In genomic region chr1:32246888-32247273, GRCh38 we compare ENCODE assay signal across 8 cellular contexts. TPM values are rescaled to one million over a fixed set of nuclear protein-coding genes. Genes with fewer than 3 reads are reported as not detected.
A peak's percentile ranks its signal among the peaks of the same experiment; 100 is the strongest.
DNase-seq lines count a peak whose midpoint lies in the region; ATAC-seq, FAIRE-seq and TF ChIP-seq lines count a peak whose summit lies in the region.
"Had no signal": no experiment of that assay in that cellular context is flagged by ENCODE, and none has a peak within 500 bp of the region (broad histone marks: within the 10 kb centered on the region; RNA-seq: fewer than 3 reads in every experiment).

TSS of gene FAM167B (plus strand) at chr1:32247222. CDS start at chr1:32247422, 200 bp downstream.

- 37% methylated on average over 2 of the region's 3 CpGs; no CpG with 5 or more reads in 1 of the 2 experiments for WGBS in IMR-90 (ENCODE audit: extremely low coverage in 2 of 2, insufficient read length in 1 of 2), 2 experiments
- WGBS in GM12878 (ENCODE audit: insufficient coverage, insufficient replicate concordance, low lambda C conversion rate, missing lambda C conversion rate): 67% methylated on average over 3 of the region's 3 CpGs
- WGBS in suprapubic skin: 17% methylated on average over 3 of the region's 3 CpGs

- H3K27me3 ChIP-seq in IMR-90 (ENCODE audit: control insufficient read depth, insufficient read depth, low read length): no peaks in the 10 kb centered on the region
- H3K27me3 ChIP-seq in GM12878 (replicated peaks in 1 of 2; ENCODE audit: control insufficient read depth in 2 of 2, insufficient read depth in 2 of 2, low read length in 1 of 2): no peaks in the 10 kb centered on the region
- H3K27me3 ChIP-seq in suprapubic skin: no peaks in the 10 kb centered on the region

- H3K4me1 ChIP-seq in IMR-90 (ENCODE audit: control insufficient read depth, insufficient read depth, low read length): peaks cover 18% of the 10 kb centered on the region
- peaks cover 48% of the 10 kb centered on the region for H3K4me1 ChIP-seq in GM12878 (ENCODE audit: control insufficient read depth, insufficient read depth, low read length)
- peaks cover 0 to 22% of the 10 kb centered on the region in 2 donors for H3K4me1 ChIP-seq in kidney (ENCODE audit: control insufficient read depth in 1 of 2, insufficient read depth in 1 of 2, low read depth in 1 of 2, low read length in 2 of 2)
- H3K4me1 ChIP-seq in suprapubic skin: peaks cover 41% of the 10 kb centered on the region

- no peaks in the 10 kb centered on the region for H3K36me3 ChIP-seq in IMR-90 (ENCODE audit: control insufficient read depth, insufficient read depth, low read length)
- H3K36me3 ChIP-seq in GM12878 (ENCODE audit: control insufficient read depth in 2 of 2, insufficient read depth in 2 of 2, low read length in 1 of 2): no peaks in the 10 kb centered on the region
- no peaks in the 10 kb centered on the region for H3K36me3 ChIP-seq in kidney (ENCODE audit: control insufficient read depth in 1 of 2, insufficient read depth in 2 of 2, low read length in 2 of 2)
- no peaks in the 10 kb centered on the region for H3K36me3 ChIP-seq in suprapubic skin

- no peak for TF ChIP-seq RAD21 in IMR-90 (IDR thresholded peaks at IDR 0.05; ENCODE audit: low read length)
- no peak for TF ChIP-seq RAD21 in GM12878 (IDR thresholded peaks at IDR 0.05; ENCODE audit: insufficient read depth, low read depth, low read length)

- RAD21 ChIA-PET in GM12878 (lab: Charles Lee; ENCODE audit: unreplicated experiment): interaction anchor here (2.1 to 4.7 kb wide), 2 partner anchors 31 to 90 kb away, joined by 10 to 30 read pairs; partner anchors contain the start of gene MARCKSL1

- peaks cover 12% of the 10 kb centered on the region for H3K79me2 ChIP-seq in GM12878 (ENCODE audit: control insufficient read depth, insufficient read depth, low read length)

- TF ChIP-seq EP300 in GM12878 (IDR thresholded peaks at IDR 0.05; ENCODE audit: borderline replicate concordance in 1 of 2, control insufficient read depth in 1 of 2, low read depth in 2 of 2, low read length in 2 of 2) (no peak), suprapubic skin (IDR thresholded peaks at IDR 0.05) (no peak)

- peak within 1 kb of the TSS; percentile 80 for H2AK5ac ChIP-seq in IMR-90 (ENCODE audit: low read depth, low read length)

- no peak within 1 kb of the TSS for H3K4me3 ChIP-seq in IMR-90 (ENCODE audit: insufficient read depth, low read depth, low read length)
- H3K4me3 ChIP-seq in GM12878: no peak within 1 kb of the TSS
- H3K4me3 ChIP-seq in kidney (ENCODE audit: low read length in 2 of 2): peak within 1 kb of the TSS; percentile 12 to 44
- no peak within 1 kb of the TSS for H3K4me3 ChIP-seq in suprapubic skin

- H3K79me1 ChIP-seq in IMR-90 (ENCODE audit: low read depth in 1 of 2, low read length in 2 of 2): peaks cover 0 to 8% of the 10 kb centered on the region in 2 experiments; a peak in 2 of 4 replicates

- dilution Hi-C loops in IMR-90 (cut with HindIII; ENCODE audit: low sequenced_read_pairs, unreplicated experiment): no loop called here

- peak within 1 kb of the TSS; percentile 76; the same call in 1 of the 2 replicates for H3K14ac ChIP-seq in IMR-90 (replicated peaks; ENCODE audit: low read depth, low read length)

- H3K4me2 ChIP-seq in IMR-90 (ENCODE audit: low read depth, low read length) (no peak within 1 kb of the TSS), GM12878 (ENCODE audit: control insufficient read depth, insufficient read depth) (peak within 1 kb of the TSS; percentile 32)

- H4K20me1 ChIP-seq in IMR-90 (ENCODE audit: insufficient read depth, low read length): no peaks in the 10 kb centered on the region
- H4K20me1 ChIP-seq in GM12878 (ENCODE audit: control insufficient read depth, insufficient read depth): no peaks in the 10 kb centered on the region

- peak within 1 kb of the TSS; percentile 89 for H2AK9ac ChIP-seq in IMR-90 (replicated peaks; ENCODE audit: low read depth, low read length, poor library complexity)

- intact Hi-C loops in IMR-90 (cut with micrococcal nuclease): no loop called here
- intact Hi-C loops in GM12878 (cut with micrococcal nuclease; ENCODE audit: unreplicated experiment): no loop called here
- intact Hi-C loops in kidney (cut with DNase I): no loop called here

- SMC1A ChIA-PET in GM12878 (lab: Charles Lee; ENCODE audit: uncharacterized antibody, unreplicated experiment): interaction anchor here (0.7 to 14.4 kb wide), 5 partner anchors 27 to 155 kb away, joined by 3 to 124 read pairs (median 3); partner anchors contain the start of gene KPNA6

- H3K9me3 ChIP-seq in IMR-90 (ENCODE audit: control insufficient read depth, insufficient read depth, low read length) (no peaks in the 10 kb centered on the region), GM12878 (replicated peaks; ENCODE audit: control insufficient read depth, insufficient read depth, low read length) (no peaks in the 10 kb centered on the region), kidney (ENCODE audit: control insufficient read depth in 1 of 2, low read length in 2 of 2) (no peaks in the 10 kb centered on the region), suprapubic skin (no peaks in the 10 kb centered on the region)

- CTCF ChIA-PET in IMR-90 (lab: Yijun Ruan, JAX) (interaction anchor here (1.1 kb wide), 1 partner anchor 77 kb away, joined by 3 read pairs; no protein-coding TSS in a partner anchor), GM12878 (lab: Yijun Ruan, JAX) (interaction anchor here (2.9 to 9.6 kb wide), 8 partner anchors 8 to 154 kb away, joined by 14 to 123 read pairs (median 42); partner anchors contain the start of genes EIF3I and TMEM234)

- H4K5ac ChIP-seq in IMR-90 (ENCODE audit: low read depth, low read length): peak within 1 kb of the TSS; percentile 55; the same call in 1 of the 2 replicates

- TF ChIP-seq CTCF in IMR-90 (conservative IDR thresholded peaks at IDR 0.05; ENCODE audit: low read depth, low read length) (no peak), GM12878 (IDR thresholded peaks at IDR 0.05 in 2 of 3, conservative IDR thresholded peaks at IDR 0.05 in 1 of 3; ENCODE audit: control insufficient read depth in 2 of 3, extremely low read depth in 1 of 3, insufficient read depth in 1 of 3, low read depth in 3 of 3, low read length in 3 of 3) (no peak), kidney (IDR thresholded peaks at IDR 0.05; ENCODE audit: borderline replicate concordance, extremely low read depth, insufficient read depth) (no peak), suprapubic skin (IDR thresholded peaks at IDR 0.05) (no peak)

- peak within 1 kb of the TSS; percentile 84 for H2AFZ ChIP-seq in IMR-90 (replicated peaks; ENCODE audit: low read length, poor library complexity)
- peak within 1 kb of the TSS; percentile 78 for H2AFZ ChIP-seq in GM12878 (ENCODE audit: control insufficient read depth, low read depth, low read length)

- H3K27ac ChIP-seq in IMR-90 (ENCODE audit: insufficient read depth, low read length) (peak within 1 kb of the TSS; percentile 54; the same call in 1 of the 2 replicates), GM12878 (ENCODE audit: control insufficient read depth, insufficient read depth) (no peak within 1 kb of the TSS; the same call in none of the 2 replicates), kidney (ENCODE audit: low read depth in 2 of 2, low read length in 2 of 2) (peak within 1 kb of the TSS; percentile 86 to 89), suprapubic skin (peak within 1 kb of the TSS; percentile 23)

- ATAC-seq in IMR-90 (ENCODE audit: low read depth) (peak; percentile 60), GM12878 (no peak), GM18873 (IDR thresholded peaks at IDR 0.05; ENCODE audit: low FRiP score, unreplicated experiment) (no peak), GM21360 (IDR thresholded peaks at IDR 0.05; ENCODE audit: unreplicated experiment) (no peak), HG02642 (IDR thresholded peaks at IDR 0.05; ENCODE audit: poor library complexity, unreplicated experiment) (no peak)

- no peak within 1 kb of the TSS for H3K56ac ChIP-seq in IMR-90 (ENCODE audit: extremely low read depth, insufficient read depth, low read length)

- peak within 1 kb of the TSS; percentile 45 for H3K18ac ChIP-seq in IMR-90 (ENCODE audit: low read depth, low read length)

- in situ Hi-C loops in IMR-90 (cut with MboI; ENCODE audit: low sequenced_read_pairs): no loop called here
- in situ Hi-C loops in GM12878 (cut with MboI): no loop called here

- H2BK120ac ChIP-seq in IMR-90 (ENCODE audit: low read depth, low read length): peak within 1 kb of the TSS; percentile 86

- peak within 1 kb of the TSS; percentile 72 for H4K91ac ChIP-seq in IMR-90 (ENCODE audit: insufficient read depth, low read depth, low read length)

- peak within 1 kb of the TSS; percentile 58 to 70; a peak in 3 of 4 replicates for H4K8ac ChIP-seq in IMR-90 (ENCODE audit: low read depth in 2 of 2, low read length in 2 of 2)

- TF ChIP-seq POLR2A in IMR-90 (IDR thresholded peaks at IDR 0.05; ENCODE audit: low read depth, low read length): no peak
- TF ChIP-seq POLR2A in GM12878 (IDR thresholded peaks at IDR 0.05; ENCODE audit: low read depth, low read length): no peak
- TF ChIP-seq POLR2A in suprapubic skin (IDR thresholded peaks at IDR 0.05): no peak

- peak; percentile 71 for DNase-seq in IMR-90
- no peak for DNase-seq in GM12878 (ENCODE audit: low read depth, low spot score)
- peak; percentile 79 for DNase-seq in kidney
- DNase-seq in suprapubic skin (ENCODE audit: low spot score in 2 of 2): peak in 1 of 2 donors; percentile 72

- H3K9me1 ChIP-seq in IMR-90 (ENCODE audit: insufficient read depth, low read length): peaks cover 16% of the 10 kb centered on the region

- no peak within 1 kb of the TSS for H3K23ac ChIP-seq in IMR-90 (ENCODE audit: low read depth, low read length)

- FAIRE-seq in GM12878 (lab: Jason Lieb, UNC) (no peak), kidney (lab: Jason Lieb, UNC) (no peak)
- FAIRE-seq: colon had no signal

- peak within 1 kb of the TSS; percentile 84 for H2BK20ac ChIP-seq in IMR-90 (ENCODE audit: low read depth, low read length)

- no TSS peak for BruUV-seq in IMR-90 (replicated peaks; lab: Mats Ljungman, UMichigan)
- no TSS peak for BruUV-seq in GM12878 (replicated peaks; lab: Mats Ljungman, UMichigan)

- H2BK15ac ChIP-seq in IMR-90 (ENCODE audit: low read depth, low read length): peak within 1 kb of the TSS; percentile 81; the same call in 1 of the 3 replicates

- H2BK5ac ChIP-seq in IMR-90 (ENCODE audit: low read depth, low read length, poor library complexity, severe bottlenecking): peak within 1 kb of the TSS; percentile 42

- no peak within 1 kb of the TSS for H3K9ac ChIP-seq in IMR-90 (ENCODE audit: low read depth, low read length)
- no peak within 1 kb of the TSS for H3K9ac ChIP-seq in GM12878 (ENCODE audit: control insufficient read depth, insufficient read depth, low read length)
- H3K9ac ChIP-seq in kidney (ENCODE audit: low read length in 2 of 2): peak within 1 kb of the TSS in 1 of 2 donors; percentile 69

- H3K4ac ChIP-seq in IMR-90 (ENCODE audit: low read depth, low read length): peak within 1 kb of the TSS; percentile 94

- POLR2A ChIA-PET in IMR-90 (lab: Charles Lee; ENCODE audit: unreplicated experiment) (interaction anchor here (0.6 kb wide), 2 partner anchors 21 to 70 kb away, joined by 3 to 5 read pairs; no protein-coding TSS in a partner anchor), GM12878 (lab: Charles Lee) (interaction anchor here (0.9 kb wide), 1 partner anchor 50 kb away, joined by 3 read pairs; no protein-coding TSS in a partner anchor)

RNA-seq across cellular contexts. Expression of gene FAM167B, which starts in this region (rescaled TPM):
- total RNA-seq in IMR-90 (2012; rRNA removed) (0.18 TPM in 1 of 2 replicates, not detected in the other), GM12878 (2014; rRNA removed) (0.38 and 0.45 TPM in 2 replicates), GM12878 (2014; rRNA removed; fragmentation: Illumina TruSeq; extraction: Trizol) (0.27 and 0.37 TPM in 2 replicates), GM12878 (2021) (0.62 and 0.88 TPM in 2 replicates), kidney (19.6 TPM), suprapubic skin (1 to 10 TPM in 2 of 4 donors, not detected in 2; 1.5 TPM)
- polyA plus RNA-seq in IMR-90 (2012; rRNA removed) (0.53 and 0.59 TPM in 2 replicates), GM12878 (2011; rRNA removed) (0.19 TPM in 1 of 2 replicates, not detected in the other), GM12878 (2014; fragmentation: Illumina TruSeq; extraction: Trizol) (0.07 and 0.52 TPM in 2 replicates), GM12878 (2014; fragmentation: Nextera tagmentation; extraction: Ambion mirVana) (under 1 TPM in 1 of 2 experiments, not detected in 1; 0.07 TPM), GM12878 (2014; rRNA removed) (0.69 and 1.2 TPM in 2 replicates), GM12878 (2016; fragmentation: Nextera tagmentation; extraction: Ambion mirVana) (under 1 TPM; 0.26 to 0.47 TPM), kidney (ENCODE audit: insufficient read depth, low read depth, low replicate concordance) (84.8 TPM)
- polyA plus RNA-seq in IMR-90 (2012; cell fraction: cytosol; rRNA removed): 0.62 and 1.0 TPM in 2 replicates
- 1.8 and 3.7 TPM in 2 replicates for polyA plus RNA-seq in IMR-90 (2012; cell fraction: nucleus; rRNA removed; ENCODE audit: low replicate concordance)
- 0.48 and 0.81 TPM in 2 replicates for total RNA-seq in GM12878 (2013; cell fraction: nucleolus; rRNA removed)
- polyA plus RNA-seq in GM12878 (2011; ENCODE audit: low read depth): not detected
- 0.12 and 0.23 TPM in 2 replicates for polyA plus RNA-seq in GM12878 (2011; cell fraction: cytosol; rRNA removed)
- polyA plus RNA-seq in GM12878 (2011; cell fraction: nucleus; rRNA removed): 0.21 and 0.45 TPM in 2 replicates
- 0.29 and 0.58 TPM in 2 replicates for polyA plus RNA-seq in GM12878 (2012)
- 0.36 TPM in 1 of 2 replicates, not detected in the other for polyA minus RNA-seq in GM12878 (2011; rRNA and poly(A)+ RNA removed)
- polyA minus RNA-seq in GM12878 (2011; cell fraction: cytosol; rRNA and poly(A)+ RNA removed): not detected in 2 replicates
- not detected in 2 replicates for polyA minus RNA-seq in GM12878 (2011; cell fraction: nucleus; rRNA and poly(A)+ RNA removed)

Comparison
In these comparisons a context has a peak if more than half of its experiments do, and no peak if none do; other contexts are left out.
1. RNA of gene FAM167B (polyA plus RNA-seq): 84.8 TPM in kidney (single experiment); 0.53 to 3.7 TPM in IMR-90 and 0.07 to 1.2 TPM in GM12878; every median in the first group is over 10 times any median in the second.
2. H3K4me3 ChIP-seq: peak in kidney (2 of 2); none in IMR-90 (single experiment), GM12878 (single experiment) and suprapubic skin (single experiment).